Comparison of ENCODE assay signal across 24 cellular contexts in genomic region chr2:222872551-222872950, GRCh38. TPM values are rescaled to one million over a fixed set of nuclear protein-coding genes. Genes with fewer than 3 reads are reported as not detected.
DNase-seq lines count a peak whose midpoint lies in the region; ATAC-seq, FAIRE-seq and TF ChIP-seq lines count a peak whose summit lies in the region.
"Had no signal": no experiment of that assay in that cellular context is flagged by ENCODE, and none has a peak within 500 bp of the region (broad histone marks: within the 10 kb centered on the region; RNA-seq: fewer than 3 reads in every experiment).

No MANE protein-coding gene starts in this region.

- no peak for TF ChIP-seq RAD21 in HepG2 (CRISPR knock-in tag; IDR thresholded peaks at IDR 0.05)

- peaks cover 0 to 3% of the 10 kb centered on the region in 2 experiments; a peak in 1 of 5 replicates for H3K36me3 ChIP-seq in HepG2 (replicated peaks in 1 of 2; ENCODE audit: control insufficient read depth in 1 of 2, insufficient read depth in 2 of 2, low read length in 2 of 2)
- H3K36me3 ChIP-seq in right lobe of liver = no peaks in the 10 kb centered on the region
- H3K36me3 ChIP-seq in upper lobe of right lung = no peaks in the 10 kb centered on the region
- H3K36me3 ChIP-seq: BE2C, HAP-1 had no signal

- no peak overlapping the region for H2AFZ ChIP-seq in HepG2 (ENCODE audit: low read length)

- FAIRE-seq in HepG2 (lab: Jason Lieb, UNC) = no peak
- FAIRE-seq: A549, D721Med, GM12892, H54 had no signal

- H3K4me1 Mint-ChIP-seq in WTC11 = peaks cover 20% of the 10 kb centered on the region

- H4K20me1 ChIP-seq in HepG2 (ENCODE audit: insufficient read depth, low read length) = peaks cover 100% of the 10 kb centered on the region

- H3K27ac ChIP-seq in HepG2 (ENCODE audit: extremely low read length, insufficient read depth, low read length) = no peak overlapping the region
- no peak overlapping the region for H3K27ac ChIP-seq in right lobe of liver
- H3K27ac ChIP-seq in upper lobe of right lung = no peak overlapping the region
- H3K27ac ChIP-seq: A549; BLaER1 treated with 17β-estradiol and CSF1 and Interleukin-3, amounts not matched to agents 10 nM and 100 nM had no signal

- ATAC-seq in HepG2 = no peak
- no peak for ATAC-seq in right lobe of liver
- peak; percentile 29; the same call in 1 of the 2 replicates for ATAC-seq in WTC11
- peak; percentile 27 for ATAC-seq in upper lobe of right lung
- no peak for ATAC-seq in HG02763 (IDR thresholded peaks at IDR 0.05; ENCODE audit: unreplicated experiment)
- ATAC-seq: A549 had no signal

- no peaks in the 10 kb centered on the region for H3K36me3 Mint-ChIP-seq in WTC11
- H3K36me3 Mint-ChIP-seq: CD14-positive monocyte; CD8-positive, alpha-beta memory T cell had no signal

- no peak overlapping the region for H3K4me3 Mint-ChIP-seq in WTC11
- H3K4me3 Mint-ChIP-seq: CD14-positive monocyte; CD4-positive, alpha-beta T cell; CD8-positive, alpha-beta memory T cell; HFFc6 had no signal

- H3K27ac Mint-ChIP-seq in WTC11 = no peak overlapping the region
- H3K27ac Mint-ChIP-seq: CD4-positive, alpha-beta T cell; CD8-positive, alpha-beta memory T cell; HFFc6 had no signal

- in situ Hi-C loops in HepG2 (cut with HindIII; ENCODE audit: extremely low pct_ligation_motif_present, low pct_unique_long_range_greater_than_20kb) = no loop called here

- TF ChIP-seq EP300 in HepG2 (IDR thresholded peaks at IDR 0.05; ENCODE audit: low read depth in 2 of 2, low read length in 2 of 2) = no peak
- TF ChIP-seq EP300 in HepG2 (CRISPR knock-in tag; IDR thresholded peaks at IDR 0.05; ENCODE audit: borderline replicate concordance) = no peak

- CTCF ChIA-PET in HepG2 (lab: Yijun Ruan, JAX; ENCODE audit: low intra/inter-chr PET ratio, low total read pairs) = no interaction called here
- CTCF ChIA-PET in WTC11 (lab: Charles Lee) = no interaction called here

- H3K9me3 ChIP-seq in HepG2 (ENCODE audit: low read length) = no peaks in the 10 kb centered on the region
- H3K9me3 ChIP-seq in right lobe of liver = no peaks in the 10 kb centered on the region
- H3K9me3 ChIP-seq in upper lobe of right lung = no peaks in the 10 kb centered on the region
- H3K9me3 ChIP-seq: A549, BE2C, HAP-1 had no signal

- H3K79me2 ChIP-seq in HepG2 (ENCODE audit: insufficient read depth, low read length) = peaks cover 100% of the 10 kb centered on the region

- TF ChIP-seq CTCF in HepG2 (CRISPR knock-in tag; IDR thresholded peaks at IDR 0.05) (no peak), right lobe of liver (IDR thresholded peaks at IDR 0.05) (no peak), WTC11 (IDR thresholded peaks at IDR 0.05) (no peak), upper lobe of right lung (IDR thresholded peaks at IDR 0.05) (no peak)

- H3K4me1 ChIP-seq in HepG2 (ENCODE audit: insufficient read depth, low read length) = peaks cover 84% of the 10 kb centered on the region
- H3K4me1 ChIP-seq in right lobe of liver = peaks cover 0 to 32% (median 3%) of the 10 kb centered on the region in 4 donors
- peaks cover 29% of the 10 kb centered on the region for H3K4me1 ChIP-seq in upper lobe of right lung
- H3K4me1 ChIP-seq: HAP-1 had no signal

- no TSS peak for BruUV-seq in HepG2 (replicated peaks; lab: Mats Ljungman, UMichigan)

- H3K4me3 ChIP-seq in HepG2 (replicated peaks in 1 of 3; ENCODE audit: insufficient read depth in 1 of 3, low read depth in 2 of 3, low read length in 3 of 3) (no peak overlapping the region), right lobe of liver (no peak overlapping the region), upper lobe of right lung (no peak overlapping the region)
- H3K4me3 ChIP-seq: A549; BLaER1 treated with 17β-estradiol and CSF1 and Interleukin-3, amounts not matched to agents 10 nM and 100 nM; HAP-1 had no signal

- 93% methylated on average over 4 of the region's 4 CpGs for WGBS in HepG2 (ENCODE audit: low lambda C conversion rate)
- WGBS in right lobe of liver (ENCODE audit: insufficient coverage, low coverage, low lambda C conversion rate, missing lambda C conversion rate) = 76% methylated on average over 4 of the region's 4 CpGs

- H3K27me3 ChIP-seq in HepG2 (ENCODE audit: control insufficient read depth in 1 of 2, insufficient read depth in 2 of 2, low read length in 2 of 2) (no peaks in the 10 kb centered on the region), right lobe of liver (no peaks in the 10 kb centered on the region), upper lobe of right lung (no peaks in the 10 kb centered on the region)
- H3K27me3 ChIP-seq: BE2C; BLaER1 treated with 17β-estradiol and CSF1 and Interleukin-3, amounts not matched to agents 10 nM and 100 nM had no signal

- H3K27me3 Mint-ChIP-seq in WTC11 (ENCODE audit: low read depth) = no peaks in the 10 kb centered on the region
- H3K27me3 Mint-ChIP-seq: CD4-positive, alpha-beta T cell; CD8-positive, alpha-beta memory T cell had no signal

- intact Hi-C loops in HepG2 (cut with micrococcal nuclease; ENCODE audit: unreplicated experiment) = no loop called here
- intact Hi-C loops in right lobe of liver (cut with DNase I) = no loop called here
- intact Hi-C loops in upper lobe of right lung (cut with DNase I) = no loop called here

- DNase-seq in HepG2 (ENCODE audit: low spot score) (no peak), right lobe of liver (no peak), WTC11 (ENCODE audit: low spot score) (no peak), upper lobe of right lung (no peak), middle frontal gyrus (ENCODE audit: extremely low spot score, low spot score) (no peak)
- DNase-seq: 8988T; ACHN; AML-193; BE2C; CD4-positive, alpha-beta T cell; CD8-positive, alpha-beta memory T cell; DMS 273 treated with DMSO at 0.1 percent for 48 hours; DMS53; DMS79 treated with DMSO at 0.1 percent for 48 hours; GOT3; HFFc6 had no signal

- POLR2A ChIA-PET in HepG2 (lab: Yijun Ruan, JAX) (no interaction called here), WTC11 (lab: Charles Lee) (interaction anchor here (0.5 kb wide), 1 partner anchor 182 kb away, joined by 3 read pairs; no protein-coding TSS in a partner anchor)

- TF ChIP-seq POLR2A in HepG2 (IDR thresholded peaks at IDR 0.05; ENCODE audit: insufficient read depth in 1 of 2, low read depth in 2 of 2, low read length in 2 of 2) = no peak
- no peak for TF ChIP-seq POLR2A in right lobe of liver (IDR thresholded peaks at IDR 0.05)

- no peak overlapping the region; the same call in 1 of the 2 replicates for H3K4me2 ChIP-seq in HepG2 (ENCODE audit: low read depth, low read length)
- H3K4me2 ChIP-seq: A549; BLaER1 treated with 17β-estradiol and CSF1 and Interleukin-3, amounts not matched to agents 10 nM and 100 nM had no signal

- no peaks in the 10 kb centered on the region for H3K9me3 Mint-ChIP-seq in WTC11
- H3K9me3 Mint-ChIP-seq: CD14-positive monocyte; CD4-positive, alpha-beta T cell; CD8-positive, alpha-beta memory T cell; HFFc6 had no signal

- no peak overlapping the region for H3K9ac ChIP-seq in HepG2 (ENCODE audit: insufficient read depth, low read depth, low read length)
- H3K9ac ChIP-seq: BLaER1 treated with 17β-estradiol and CSF1 and Interleukin-3, amounts not matched to agents 10 nM and 100 nM had no signal

TF ChIP-seq in HepG2, 621 proteins besides CTCF, POLR2A, EP300 and RAD21:
- TF ChIP-seq POLR2G (IDR thresholded peaks at IDR 0.05; ENCODE audit: low read depth, low read length) (peak; percentile 41; the same call in 1 of the 2 replicates), ZC3H13 (CRISPR knock-in tag; IDR thresholded peaks at IDR 0.05) (no peak), RBM22 (optimal IDR thresholded peaks at IDR 0.05; ENCODE audit: low read length) (peak; percentile 91)

TF ChIP-seq in WTC11, 78 proteins besides CTCF, POLR2A, EP300 and RAD21 (continues in another document):
- TF ChIP-seq NFYB (CRISPR knock-in tag; conservative IDR thresholded peaks at IDR 0.05; ENCODE audit: low read depth) (no peak), ETV6 (CRISPR knock-in tag; IDR thresholded peaks at IDR 0.05) (no peak), SMAD4 (CRISPR knock-in tag; IDR thresholded peaks at IDR 0.05) (no peak), MLX (CRISPR knock-in tag; IDR thresholded peaks at IDR 0.05) (no peak)

RNA-seq across cellular contexts. Expression of gene ACSL3, which starts 11.7 kb away (rescaled TPM):
- total RNA-seq in HepG2 (2016; rRNA removed; fragmentation: Illumina TruSeq; extraction: Trizol) (168 and 305 TPM in 2 replicates), right lobe of liver (10 to 100 TPM; 31.1 to 73.0 (median 49.9) TPM), WTC11 (2021) (78.4 to 100 TPM (median 82.2 TPM) in 3 replicates), upper lobe of right lung (91.5 TPM)
- total RNA-seq in HepG2 (2016; cell fraction: cytosol; rRNA removed; fragmentation: Illumina TruSeq; extraction: Trizol; ENCODE audit: low read depth) = 76.3 and 94.9 TPM in 2 replicates
- total RNA-seq in HepG2 (2016; cell fraction: insoluble cytoplasmic fraction; rRNA removed; fragmentation: Illumina TruSeq; extraction: Trizol) = 169 and 295 TPM in 2 replicates
- 55.2 and 64.8 TPM in 2 replicates for total RNA-seq in HepG2 (2016; cell fraction: membrane; rRNA removed; fragmentation: Illumina TruSeq; extraction: Trizol)
- 307 and 341 TPM in 2 replicates for total RNA-seq in HepG2 (2016; cell fraction: nucleus; rRNA removed; fragmentation: Illumina TruSeq; extraction: Trizol)
- polyA plus RNA-seq in HepG2 (2011; rRNA removed) = 365 and 432 TPM in 2 replicates
- polyA plus RNA-seq in HepG2 (2011; cell fraction: cytosol; rRNA removed) = 235 and 319 TPM in 2 replicates
- polyA plus RNA-seq in HepG2 (2011; cell fraction: nucleus; rRNA removed) = 101 and 136 TPM in 2 replicates
- 299 and 342 TPM in 2 replicates for polyA plus RNA-seq in HepG2 (2012)
- polyA plus RNA-seq in HepG2 (2016; cell fraction: cytosol; fragmentation: Illumina TruSeq; extraction: Trizol; ENCODE audit: low read depth) = 9.3 and 12.3 TPM in 2 replicates
- polyA plus RNA-seq in HepG2 (2016; cell fraction: insoluble cytoplasmic fraction; fragmentation: Illumina TruSeq; extraction: Trizol; ENCODE audit: low read depth) = 107 and 108 TPM in 2 replicates
- 14.4 and 18.9 TPM in 2 replicates for polyA plus RNA-seq in HepG2 (2016; cell fraction: membrane; fragmentation: Illumina TruSeq; extraction: Trizol; ENCODE audit: low read depth)
- polyA plus RNA-seq in HepG2 (2016; cell fraction: nucleus; fragmentation: Illumina TruSeq; extraction: Trizol; ENCODE audit: insufficient read depth, low read depth) = 272 TPM in 2 replicates
- 80.5 and 445 TPM in 2 replicates for polyA minus RNA-seq in HepG2 (2011; rRNA and poly(A)+ RNA removed; ENCODE audit: low replicate concordance)
- polyA minus RNA-seq in HepG2 (2011; cell fraction: cytosol; rRNA and poly(A)+ RNA removed) = 370 and 593 TPM in 2 replicates
- 667 and 745 TPM in 2 replicates for polyA minus RNA-seq in HepG2 (2011; cell fraction: nucleus; rRNA and poly(A)+ RNA removed)

Comparison
In these comparisons a context has a peak if more than half of its experiments do, and no peak if none do; other contexts are left out.
1. ATAC-seq: peak in WTC11 (single experiment) and upper lobe of right lung (single experiment); none in HepG2 (single experiment), right lobe of liver (0 of 4) and HG02763 (single experiment).